Comparison of ENCODE assay signal across 11 cellular contexts in the genomic region with DNA sequence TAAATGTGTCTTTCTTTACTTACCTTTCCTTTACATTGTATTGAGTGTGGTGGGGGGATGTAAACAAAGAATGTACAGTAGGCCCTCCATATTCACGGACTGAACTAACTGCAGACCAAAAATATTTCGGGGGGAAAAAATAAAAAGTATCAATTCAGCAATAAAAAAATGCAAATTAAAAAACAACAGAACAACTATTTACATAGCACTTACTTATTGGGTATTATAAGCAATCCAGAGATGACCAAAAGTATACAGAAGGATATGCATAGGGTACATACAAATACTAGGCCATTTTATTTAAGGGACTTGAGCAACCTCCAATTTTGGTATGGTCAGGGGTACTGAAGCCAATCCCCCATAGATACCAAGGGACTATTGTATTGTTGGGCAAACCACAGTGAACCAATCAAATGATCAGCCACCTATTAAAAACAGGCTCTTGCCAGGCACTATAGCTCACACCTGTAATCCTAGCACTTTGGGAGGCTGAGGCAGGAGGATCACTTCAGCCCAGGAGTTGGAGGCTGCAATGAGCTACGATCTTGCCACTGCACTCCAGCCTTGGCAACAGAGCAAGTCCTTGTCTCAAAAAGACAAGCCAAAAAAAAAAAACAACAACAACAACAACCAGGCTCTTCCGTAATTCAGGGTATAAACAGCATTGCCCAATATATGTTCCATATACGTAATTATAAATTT. TPM values are rescaled to one million over a fixed set of nuclear protein-coding genes. Genes with fewer than 3 reads are reported as not detected.
DNase-seq lines count a peak whose midpoint lies in the region; ATAC-seq and TF ChIP-seq lines count a peak whose summit lies in the region.
"Had no signal": no experiment of that assay in that cellular context is flagged by ENCODE, and none has a peak within 500 bp of the region (broad histone marks: within the 10 kb centered on the region; RNA-seq: fewer than 3 reads in every experiment).

No MANE protein-coding gene starts in this region.

- H3K18ac ChIP-seq in trophoblast cell (ENCODE audit: low read length) (no peak overlapping the region), neuronal stem cell (ENCODE audit: low read length) (no peak overlapping the region)

- H3K36me3 ChIP-seq in trophoblast cell (ENCODE audit: control insufficient read depth in 1 of 2, insufficient read depth in 2 of 2, low read length in 2 of 2): no peaks in the 10 kb centered on the region
- no peaks in the 10 kb centered on the region for H3K36me3 ChIP-seq in neuronal stem cell (replicated peaks in 1 of 2; ENCODE audit: control insufficient read depth in 2 of 2, insufficient read depth in 2 of 2, low read length in 2 of 2)

- H3K4me1 ChIP-seq in trophoblast cell (ENCODE audit: control insufficient read depth in 1 of 2, insufficient read depth in 2 of 2, low read length in 2 of 2) (peaks cover 2 to 4% of the 10 kb centered on the region in 2 experiments), neuronal stem cell (ENCODE audit: control insufficient read depth in 2 of 2, insufficient read depth in 1 of 2, low read depth in 1 of 2, low read length in 2 of 2) (peaks cover 0 to 4% of the 10 kb centered on the region in 2 donors)

- H3K4me3 ChIP-seq in NB4 (ENCODE audit: low read depth, low read length) (peak overlapping the region; percentile 89), trophoblast cell (ENCODE audit: low read depth, low read length) (no peak overlapping the region), neuronal stem cell (ENCODE audit: low read length in 2 of 2) (no peak overlapping the region)

- WGBS in trophoblast cell (ENCODE audit: extremely low coverage, insufficient coverage, insufficient read length): no CpG with 5 or more reads among the region's 5 CpGs
- no CpG with 5 or more reads among the region's 5 CpGs for WGBS in neuronal stem cell (ENCODE audit: extremely low coverage in 2 of 2, insufficient read length in 2 of 2, insufficient replicate concordance in 1 of 2), 2 donors

- H3K27me3 ChIP-seq in trophoblast cell (ENCODE audit: insufficient read depth, low read length) (no peaks in the 10 kb centered on the region), neuronal stem cell (ENCODE audit: control insufficient read depth in 3 of 3, insufficient read depth in 3 of 3, low read depth in 1 of 3, low read length in 3 of 3) (peaks cover 0 to 28% (median 10%) of the 10 kb centered on the region in 3 experiments)

- peaks cover 12% of the 10 kb centered on the region for H3K27me3 Mint-ChIP-seq in activated CD4-positive, alpha-beta T cell treated with anti-CD3 and anti-CD28 coated beads, Interleukin-2, amount 10 ng/mL, durations not matched to agents 24 days and 14 days
- H3K27me3 Mint-ChIP-seq in dendritic cell treated with granulocyte-macrophage colony-stimulating factor and Interleukin-4, amounts not matched to agents 40 ng/mL and 50 ng/mL, for 4 days: peaks cover 17% of the 10 kb centered on the region

- H4K91ac ChIP-seq in trophoblast cell (ENCODE audit: low read depth, low read length): no peak overlapping the region
- H4K91ac ChIP-seq in neuronal stem cell (ENCODE audit: low read depth, low read length, poor library complexity): no peak overlapping the region

- H3K79me1 ChIP-seq in trophoblast cell (ENCODE audit: low read length) (peaks cover 3% of the 10 kb centered on the region), neuronal stem cell (ENCODE audit: low read depth, low read length) (no peaks in the 10 kb centered on the region)

- no peak overlapping the region for H2BK12ac ChIP-seq in trophoblast cell (ENCODE audit: low read length)
- no peak overlapping the region for H2BK12ac ChIP-seq in neuronal stem cell (ENCODE audit: low read length)

- no peak overlapping the region for H4K12ac ChIP-seq in trophoblast cell (ENCODE audit: low read depth, low read length)

- H3K4me3 Mint-ChIP-seq in activated CD4-positive, alpha-beta T cell treated with anti-CD3 and anti-CD28 coated beads, Interleukin-2, amount 10 ng/mL, durations not matched to agents 24 days and 14 days: peak overlapping the region; percentile 93
- H3K4me3 Mint-ChIP-seq in dendritic cell treated with granulocyte-macrophage colony-stimulating factor and Interleukin-4, amounts not matched to agents 40 ng/mL and 50 ng/mL, for 4 days: peak overlapping the region; percentile 23

- H3K9ac ChIP-seq in trophoblast cell (ENCODE audit: low read length): no peak overlapping the region
- no peak overlapping the region for H3K9ac ChIP-seq in neuronal stem cell (ENCODE audit: low read depth, low read length, poor library complexity)

- peak overlapping the region; percentile 56 for H3K4ac ChIP-seq in trophoblast cell (ENCODE audit: low read depth, low read length)
- H3K4ac ChIP-seq in neuronal stem cell (ENCODE audit: low read length): no peak overlapping the region

- peaks cover 10% of the 10 kb centered on the region for H3K36me3 Mint-ChIP-seq in activated CD4-positive, alpha-beta T cell treated with anti-CD3 and anti-CD28 coated beads, Interleukin-2, amount 10 ng/mL, durations not matched to agents 24 days and 14 days (ENCODE audit: low read depth)
- peaks cover 20% of the 10 kb centered on the region for H3K36me3 Mint-ChIP-seq in dendritic cell treated with granulocyte-macrophage colony-stimulating factor and Interleukin-4, amounts not matched to agents 40 ng/mL and 50 ng/mL, for 4 days (ENCODE audit: low read depth)

- H3K79me2 ChIP-seq in trophoblast cell (ENCODE audit: control insufficient read depth, insufficient read depth, low read length, poor library complexity): peaks cover 4% of the 10 kb centered on the region

- no peak for TF ChIP-seq CTCF in NB4 (IDR thresholded peaks at IDR 0.05; ENCODE audit: low read depth, low read length)

- H2BK120ac ChIP-seq in trophoblast cell (ENCODE audit: insufficient read depth, low read length, poor library complexity) (no peak overlapping the region), neuronal stem cell (ENCODE audit: low read depth, low read length) (no peak overlapping the region)

- H2AK5ac ChIP-seq in trophoblast cell (ENCODE audit: low read length) (no peak overlapping the region), neuronal stem cell (ENCODE audit: low read depth, low read length) (no peak overlapping the region)

- intact Hi-C loops in activated CD4-positive, alpha-beta T cell treated with anti-CD3 and anti-CD28 coated beads, Interleukin-2, amount 10 ng/mL, durations not matched to agents 24 days and 14 days (cut with micrococcal nuclease): no loop called here
- intact Hi-C loops in dendritic cell treated with granulocyte-macrophage colony-stimulating factor and Interleukin-4, amounts not matched to agents 40 ng/mL and 50 ng/mL, for 4 days (cut with micrococcal nuclease): no loop called here

- peaks cover 39% of the 10 kb centered on the region for H3K4me1 Mint-ChIP-seq in activated CD4-positive, alpha-beta T cell treated with anti-CD3 and anti-CD28 coated beads, Interleukin-2, amount 10 ng/mL, durations not matched to agents 24 days and 14 days
- H3K4me1 Mint-ChIP-seq in dendritic cell treated with granulocyte-macrophage colony-stimulating factor and Interleukin-4, amounts not matched to agents 40 ng/mL and 50 ng/mL, for 4 days (ENCODE audit: low read depth): peaks cover 63% of the 10 kb centered on the region

- H3K9me3 Mint-ChIP-seq in activated CD4-positive, alpha-beta T cell treated with anti-CD3 and anti-CD28 coated beads, Interleukin-2, amount 10 ng/mL, durations not matched to agents 24 days and 14 days: no peaks in the 10 kb centered on the region
- H3K9me3 Mint-ChIP-seq in dendritic cell treated with granulocyte-macrophage colony-stimulating factor and Interleukin-4, amounts not matched to agents 40 ng/mL and 50 ng/mL, for 4 days: no peaks in the 10 kb centered on the region
- H3K9me3 Mint-ChIP-seq: activated naive CD4-positive, alpha-beta T cell treated with anti-CD3 and anti-CD28 coated beads, Interleukin-2, amount 50 U/mL, for 72 hours had no signal

- no peak overlapping the region for H3K23ac ChIP-seq in trophoblast cell (ENCODE audit: low read length)
- no peak overlapping the region for H3K23ac ChIP-seq in neuronal stem cell (ENCODE audit: low read depth, low read length, poor library complexity)

- H3K27ac Mint-ChIP-seq in activated CD4-positive, alpha-beta T cell treated with anti-CD3 and anti-CD28 coated beads, Interleukin-2, amount 10 ng/mL, durations not matched to agents 24 days and 14 days: no peak overlapping the region
- no peak overlapping the region for H3K27ac Mint-ChIP-seq in dendritic cell treated with granulocyte-macrophage colony-stimulating factor and Interleukin-4, amounts not matched to agents 40 ng/mL and 50 ng/mL, for 4 days

- H3K9me3 ChIP-seq in trophoblast cell (ENCODE audit: insufficient read depth, low read depth, low read length) (no peaks in the 10 kb centered on the region), neuronal stem cell (replicated peaks in 1 of 2; ENCODE audit: control insufficient read depth in 2 of 2, insufficient read depth in 1 of 2, low read depth in 1 of 2, low read length in 2 of 2) (no peaks in the 10 kb centered on the region)

- H2AFZ ChIP-seq in trophoblast cell (ENCODE audit: insufficient read depth, low read length, poor library complexity): no peak overlapping the region
- H2AFZ ChIP-seq in neuronal stem cell (ENCODE audit: low read length): no peak overlapping the region

- H3K14ac ChIP-seq in trophoblast cell (ENCODE audit: low read length): no peak overlapping the region
- H3K14ac ChIP-seq in neuronal stem cell (ENCODE audit: low read length): no peak overlapping the region

- H3K4me2 ChIP-seq in trophoblast cell (ENCODE audit: low read length) (no peak overlapping the region), neuronal stem cell (ENCODE audit: insufficient read depth, low read length, poor library complexity, severe bottlenecking) (no peak overlapping the region)

- DNase-seq in activated CD4-positive, alpha-beta T cell treated with anti-CD3 and anti-CD28 coated beads, Interleukin-2, amount 10 ng/mL, durations not matched to agents 24 days and 14 days: no peak
- DNase-seq in activated CD4-positive, alpha-beta T cell treated with anti-CD3 and anti-CD28 coated beads, Interleukin-2, amount 50 U/mL, for 1 hour: no peak
- DNase-seq in NB4 (ENCODE audit: low read depth) (no peak), trophoblast cell (no peak), A172 (ENCODE audit: low spot score) (no peak), neuronal stem cell (ENCODE audit: low spot score) (no peak)
- DNase-seq: NCI-H1930 had no signal

- no peak for TF ChIP-seq POLR2A in NB4 (IDR thresholded peaks at IDR 0.05; ENCODE audit: extremely low read depth, insufficient read length)

- ATAC-seq in HG03460 (IDR thresholded peaks at IDR 0.05; ENCODE audit: unreplicated experiment): no peak
- ATAC-seq: activated naive CD4-positive, alpha-beta T cell treated with anti-CD3 and anti-CD28 coated beads, Interleukin-2, amount 50 U/mL, for 72 hours had no signal

- H2BK5ac ChIP-seq in trophoblast cell (ENCODE audit: low read depth, low read length, poor library complexity) (no peak overlapping the region), neuronal stem cell (ENCODE audit: low read length) (no peak overlapping the region)

- H4K8ac ChIP-seq in trophoblast cell (ENCODE audit: low read depth, low read length): no peak overlapping the region
- no peak overlapping the region for H4K8ac ChIP-seq in neuronal stem cell (ENCODE audit: low read depth, low read length)

- H2BK15ac ChIP-seq in neuronal stem cell (ENCODE audit: low read length): no peak overlapping the region

- no peak overlapping the region for H3K27ac ChIP-seq in trophoblast cell (ENCODE audit: low read depth, low read length)
- H3K27ac ChIP-seq in neuronal stem cell (replicated peaks; ENCODE audit: low read length): no peak overlapping the region

RNA-seq across cellular contexts. Expression of a gene that starts 1.8 kb away (rescaled TPM):
- 51.5 and 54.8 TPM in 2 replicates for total RNA-seq in activated CD4-positive, alpha-beta T cell treated with anti-CD3 and anti-CD28 coated beads, Interleukin-2, amount 10 ng/mL, durations not matched to agents 24 days and 14 days
- polyA plus RNA-seq in trophoblast cell (2013): 9.9 and 10.4 TPM in 2 replicates
- total RNA-seq in A172 (2014; rRNA removed; shearing (Covaris generic)): 25.9 and 47.1 TPM in 2 replicates
- 11.5 TPM for polyA plus RNA-seq in neuronal stem cell (2013, experiment 1 of 2)
- polyA plus RNA-seq in neuronal stem cell (2013, experiment 2 of 2): 11.7 TPM

RNA-seq across cellular contexts. Expression of a gene that starts 8.3 kb away (rescaled TPM):
- 0.05 and 0.24 TPM in 2 replicates for total RNA-seq in activated CD4-positive, alpha-beta T cell treated with anti-CD3 and anti-CD28 coated beads, Interleukin-2, amount 10 ng/mL, durations not matched to agents 24 days and 14 days
- polyA plus RNA-seq in trophoblast cell (2013): 0.08 TPM in 2 replicates
- 0.26 TPM in 1 of 2 replicates, not detected in the other for total RNA-seq in A172 (2014; rRNA removed; shearing (Covaris generic))
- not detected for polyA plus RNA-seq in neuronal stem cell (2013, experiment 1 of 2)
- not detected for polyA plus RNA-seq in neuronal stem cell (2013, experiment 2 of 2)
- polyA plus RNA-seq: AG04450 had no signal
